Comparison of ENCODE assay signal across 8 cellular contexts in the genomic region with DNA sequence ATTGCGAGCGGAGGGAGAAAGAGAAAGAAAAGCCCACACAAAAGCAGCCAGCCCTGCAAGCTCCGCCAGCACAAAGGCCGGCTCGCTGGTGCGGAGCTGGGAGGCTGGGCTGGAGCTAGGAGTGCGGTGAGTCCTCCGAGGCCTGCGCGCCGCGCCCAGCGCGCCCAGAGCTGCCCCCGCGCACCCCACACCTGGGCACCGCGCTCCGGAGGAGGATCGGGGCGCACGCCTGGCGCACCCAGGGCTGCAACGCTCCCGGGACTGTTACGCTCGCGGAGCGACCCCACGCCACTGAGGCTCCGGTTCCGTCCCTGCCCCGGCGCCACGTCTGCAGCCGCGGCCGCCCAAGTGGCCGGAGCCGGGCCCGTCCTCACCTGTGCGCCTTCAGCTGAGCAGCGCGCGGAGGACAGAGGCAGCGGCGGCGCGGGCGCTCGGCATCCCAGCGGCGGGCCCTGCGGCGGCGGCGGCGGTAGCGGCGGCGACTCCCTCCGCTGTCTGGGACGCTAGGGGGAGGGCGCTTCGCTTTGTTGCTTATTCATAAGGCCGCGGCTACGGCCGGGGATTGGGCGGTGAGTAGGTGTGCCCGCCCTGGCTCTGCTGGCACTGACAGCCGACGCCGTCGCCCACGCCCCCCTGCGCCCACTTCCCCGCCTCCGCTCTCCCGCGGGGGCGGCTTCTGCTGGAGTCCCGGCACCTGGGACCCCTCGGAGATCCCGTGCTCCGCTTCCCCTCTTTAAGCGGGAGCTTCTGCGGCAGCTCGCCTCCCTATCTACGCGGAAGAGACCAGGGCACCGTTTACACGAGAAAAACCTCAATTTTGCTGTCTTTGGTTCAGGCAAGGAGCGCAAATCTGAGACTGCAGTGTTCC. TPM values are rescaled to one million over a fixed set of nuclear protein-coding genes. Genes with fewer than 3 reads are reported as not detected.
DNase-seq lines count a peak whose midpoint lies in the region; ATAC-seq, FAIRE-seq and TF ChIP-seq lines count a peak whose summit lies in the region.

A gene with protein sequence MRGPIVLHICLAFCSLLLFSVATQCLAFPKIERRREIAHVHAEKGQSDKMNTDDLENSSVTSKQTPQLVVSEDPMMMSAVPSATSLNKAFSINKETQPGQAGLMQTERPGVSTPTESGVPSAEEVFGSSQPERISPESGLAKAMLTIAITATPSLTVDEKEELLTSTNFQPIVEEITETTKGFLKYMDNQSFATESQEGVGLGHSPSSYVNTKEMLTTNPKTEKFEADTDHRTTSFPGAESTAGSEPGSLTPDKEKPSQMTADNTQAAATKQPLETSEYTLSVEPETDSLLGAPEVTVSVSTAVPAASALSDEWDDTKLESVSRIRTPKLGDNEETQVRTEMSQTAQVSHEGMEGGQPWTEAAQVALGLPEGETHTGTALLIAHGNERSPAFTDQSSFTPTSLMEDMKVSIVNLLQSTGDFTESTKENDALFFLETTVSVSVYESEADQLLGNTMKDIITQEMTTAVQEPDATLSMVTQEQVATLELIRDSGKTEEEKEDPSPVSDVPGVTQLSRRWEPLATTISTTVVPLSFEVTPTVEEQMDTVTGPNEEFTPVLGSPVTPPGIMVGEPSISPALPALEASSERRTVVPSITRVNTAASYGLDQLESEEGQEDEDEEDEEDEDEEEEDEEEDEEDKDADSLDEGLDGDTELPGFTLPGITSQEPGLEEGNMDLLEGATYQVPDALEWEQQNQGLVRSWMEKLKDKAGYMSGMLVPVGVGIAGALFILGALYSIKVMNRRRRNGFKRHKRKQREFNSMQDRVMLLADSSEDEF (minus strand): TSS at position 513 of the 868 bp plus-strand sequence. CDS start 12,855 bp downstream, outside the sequence.

- intact Hi-C loops in mucosa of descending colon (cut with DNase I, micrococcal nuclease): no loop called here

- DNase-seq in CMK (ENCODE audit: low read depth): peak; percentile 35
- peak; percentile 97 for DNase-seq in HTR-8/SVneo (ENCODE audit: insufficient read length, low spot score)
- peak; percentile 49 for DNase-seq in NOMO-1 treated with dmso at 0.1 percent for 144 hours (lab: John Stamatoyannopoulos, UW; ENCODE audit: unreplicated experiment)
- DNase-seq in activated T-cell treated with anti-CD3 and anti-CD28 coated beads for 4 hours: peak; percentile 45
- DNase-seq in epithelial cell of proximal tubule (ENCODE audit: low read depth): no peak
- DNase-seq in mucosa of descending colon: peak; percentile 86 to 91 (median 89)
- peak; percentile 25 to 28 for DNase-seq in stimulated activated CD8-positive, alpha-beta memory T cell treated with anti-CD3 and anti-CD28 coated beads, Interleukin-4, amount 100 ng/mL, for 1 hour (ENCODE audit: low read depth in 2 of 2, low spot score in 1 of 2)

- peaks cover 7% of the 10 kb centered on the region for H3K4me1 ChIP-seq in mucosa of descending colon (ENCODE audit: low read depth)

- H3K36me3 ChIP-seq in mucosa of descending colon (ENCODE audit: low read depth): no peaks in the 10 kb centered on the region

- FAIRE-seq in HTR-8/SVneo (lab: Jason Lieb, UNC): peak; percentile 99

- ATAC-seq in GM21381 (IDR thresholded peaks at IDR 0.05; ENCODE audit: unreplicated experiment) (peak; percentile 95), mucosa of descending colon (peak; percentile 99)

- H3K4me3 ChIP-seq in epithelial cell of proximal tubule (ENCODE audit: low read depth, low read length) (peak within 1 kb of the TSS; percentile 89), mucosa of descending colon (peak within 1 kb of the TSS; percentile 21)

- TF ChIP-seq CTCF in epithelial cell of proximal tubule (conservative IDR thresholded peaks at IDR 0.05; ENCODE audit: low read depth, low read length) (no peak), mucosa of descending colon (IDR thresholded peaks at IDR 0.05) (no peak)

- no peaks in the 10 kb centered on the region for H3K9me3 ChIP-seq in mucosa of descending colon

RNA-seq across cellular contexts. Expression of the gene that starts here (rescaled TPM):
- total RNA-seq in epithelial cell of proximal tubule: 4.4 and 5.8 TPM in 2 replicates
- total RNA-seq in mucosa of descending colon: 1 to 10 TPM; 1.3 to 6.9 (median 3.5) TPM
